8 cellular contexts compared by ENCODE assay signal in genomic region chr20:35454881-35455609, GRCh38.
DNase-seq lines count a peak whose midpoint lies in the region; ATAC-seq lines count a peak whose summit lies in the region.

A gene with protein sequence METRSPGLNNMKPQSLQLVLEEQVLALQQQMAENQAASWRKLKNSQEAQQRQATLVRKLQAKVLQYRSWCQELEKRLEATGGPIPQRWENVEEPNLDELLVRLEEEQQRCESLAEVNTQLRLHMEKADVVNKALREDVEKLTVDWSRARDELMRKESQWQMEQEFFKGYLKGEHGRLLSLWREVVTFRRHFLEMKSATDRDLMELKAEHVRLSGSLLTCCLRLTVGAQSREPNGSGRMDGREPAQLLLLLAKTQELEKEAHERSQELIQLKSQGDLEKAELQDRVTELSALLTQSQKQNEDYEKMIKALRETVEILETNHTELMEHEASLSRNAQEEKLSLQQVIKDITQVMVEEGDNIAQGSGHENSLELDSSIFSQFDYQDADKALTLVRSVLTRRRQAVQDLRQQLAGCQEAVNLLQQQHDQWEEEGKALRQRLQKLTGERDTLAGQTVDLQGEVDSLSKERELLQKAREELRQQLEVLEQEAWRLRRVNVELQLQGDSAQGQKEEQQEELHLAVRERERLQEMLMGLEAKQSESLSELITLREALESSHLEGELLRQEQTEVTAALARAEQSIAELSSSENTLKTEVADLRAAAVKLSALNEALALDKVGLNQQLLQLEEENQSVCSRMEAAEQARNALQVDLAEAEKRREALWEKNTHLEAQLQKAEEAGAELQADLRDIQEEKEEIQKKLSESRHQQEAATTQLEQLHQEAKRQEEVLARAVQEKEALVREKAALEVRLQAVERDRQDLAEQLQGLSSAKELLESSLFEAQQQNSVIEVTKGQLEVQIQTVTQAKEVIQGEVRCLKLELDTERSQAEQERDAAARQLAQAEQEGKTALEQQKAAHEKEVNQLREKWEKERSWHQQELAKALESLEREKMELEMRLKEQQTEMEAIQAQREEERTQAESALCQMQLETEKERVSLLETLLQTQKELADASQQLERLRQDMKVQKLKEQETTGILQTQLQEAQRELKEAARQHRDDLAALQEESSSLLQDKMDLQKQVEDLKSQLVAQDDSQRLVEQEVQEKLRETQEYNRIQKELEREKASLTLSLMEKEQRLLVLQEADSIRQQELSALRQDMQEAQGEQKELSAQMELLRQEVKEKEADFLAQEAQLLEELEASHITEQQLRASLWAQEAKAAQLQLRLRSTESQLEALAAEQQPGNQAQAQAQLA (N-terminal part only) (plus strand): TSS chr20:35455598. CDS start chr20:35462368, 6,770 bp downstream.

- H3K4me3 ChIP-seq in BLaER1: peak within 1 kb of the TSS; percentile 80

- DNase-seq in NCI-H526 (lab: John Stamatoyannopoulos, UW) (peak; percentile 99), kidney tubule cell (ENCODE audit: low spot score) (peak; percentile 97)
- peak; percentile 96 for DNase-seq in activated CD4-positive, alpha-beta T cell treated with anti-CD3 and anti-CD28 coated beads for 48 hours
- DNase-seq in stimulated activated CD4-positive, alpha-beta T cell treated with anti-CD3 and anti-CD28 coated beads, Interleukin-1b, Interleukin-23, amount 100 ng/mL, for 1 hour (ENCODE audit: low read depth in 2 of 2): peak; percentile 91 to 92

- H3K36me3 ChIP-seq in BLaER1: peaks cover 9% of the 10 kb centered on the region

- peak within 1 kb of the TSS; percentile 96 for H3K9ac ChIP-seq in BLaER1

- peak within 1 kb of the TSS; percentile 97 for H3K27ac ChIP-seq in BLaER1
- H3K27ac ChIP-seq in cingulate gyrus (ENCODE audit: low read depth, low read length): peak within 1 kb of the TSS; percentile 95

- peak within 1 kb of the TSS; percentile 84 for H3K4me2 ChIP-seq in BLaER1

- H3K9me3 ChIP-seq in BLaER1: no peaks in the 10 kb centered on the region

- H3K4me1 ChIP-seq in BLaER1: peaks cover 33% of the 10 kb centered on the region

- H3K27me3 ChIP-seq in BLaER1: no peaks in the 10 kb centered on the region

- H4K20me1 ChIP-seq in BLaER1: no peaks in the 10 kb centered on the region

- peak; percentile 94 for ATAC-seq in GM19328 (IDR thresholded peaks at IDR 0.05; ENCODE audit: unreplicated experiment)
- ATAC-seq in HG03469 (IDR thresholded peaks at IDR 0.05; ENCODE audit: unreplicated experiment): peak; percentile 68

Comparison
In these comparisons a context has a peak if more than half of its experiments do, and no peak if none do; other contexts are left out.
1. Peak in every context shown above with its lines: DNase-seq, ATAC-seq, H3K4me3 ChIP-seq and H3K27ac ChIP-seq.